Comparison of ENCODE assay signal across 16 cellular contexts in the genomic region with DNA sequence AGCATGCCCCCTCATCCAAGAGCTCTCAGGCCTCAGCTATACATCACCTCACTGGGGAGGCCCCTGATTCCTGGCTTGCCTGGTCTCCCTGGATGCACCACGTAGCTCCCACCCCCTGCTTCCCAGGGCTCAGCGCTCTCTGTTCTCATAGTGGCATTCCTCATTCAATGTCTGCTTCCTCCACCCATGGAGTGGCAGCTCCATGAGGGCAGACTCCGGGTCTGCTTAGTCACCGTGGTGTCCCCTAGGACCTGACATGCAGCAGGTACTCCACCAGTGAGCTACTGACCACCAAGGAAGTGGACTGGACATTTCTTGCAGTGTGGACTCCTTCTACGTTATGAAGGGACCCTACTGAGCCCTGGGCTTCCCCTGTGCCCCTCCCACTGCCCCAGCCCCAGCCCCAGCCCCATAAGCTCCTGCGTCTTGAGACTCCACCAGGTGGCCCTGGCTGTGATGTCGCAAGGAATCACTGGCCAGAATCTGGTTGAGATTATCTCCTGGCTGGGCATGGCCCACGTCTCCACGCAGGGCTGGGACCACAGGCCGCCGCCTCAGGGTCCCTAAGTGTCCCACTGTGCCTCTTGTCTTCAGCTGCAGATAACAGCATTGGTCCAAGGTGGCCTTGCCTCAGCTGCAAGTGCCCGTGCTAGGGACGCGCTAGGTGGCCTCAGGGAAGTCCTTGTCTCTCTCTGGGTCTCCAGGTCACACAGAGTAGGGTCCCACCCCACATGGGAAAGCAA. TPM values are rescaled to one million over a fixed set of nuclear protein-coding genes. Genes with fewer than 3 reads are reported as not detected.
DNase-seq lines count a peak whose midpoint lies in the region; ATAC-seq, FAIRE-seq and TF ChIP-seq lines count a peak whose summit lies in the region.
"Had no signal": no experiment of that assay in that cellular context is flagged by ENCODE, and none has a peak within 500 bp of the region (broad histone marks: within the 10 kb centered on the region; RNA-seq: fewer than 3 reads in every experiment).

No MANE protein-coding gene starts in this region.

- no peaks in the 10 kb centered on the region for H3K79me1 ChIP-seq in H1 (ENCODE audit: low read depth, low read length)

- no peaks in the 10 kb centered on the region for H3K27me3 ChIP-seq in H7 (ENCODE audit: control insufficient read depth, insufficient read depth, low read length)
- H3K27me3 ChIP-seq in H1 (replicated peaks in 1 of 4; ENCODE audit: control insufficient read depth in 3 of 4, extremely low read depth in 1 of 4, insufficient read depth in 3 of 4, low read length in 3 of 4): no peaks in the 10 kb centered on the region; a peak in 1 of 7 replicates
- H3K27me3 ChIP-seq in neural progenitor cell: no peaks in the 10 kb centered on the region
- no peaks in the 10 kb centered on the region for H3K27me3 ChIP-seq in suprapubic skin
- H3K27me3 ChIP-seq: Peyer's patch had no signal

- no peaks in the 10 kb centered on the region for H3K9me3 Mint-ChIP-seq in neural progenitor cell

- H4K20me1 ChIP-seq in H1 (replicated peaks in 1 of 2; ENCODE audit: control insufficient read depth in 1 of 2, insufficient read depth in 2 of 2, low read length in 2 of 2) (no peaks in the 10 kb centered on the region), neural progenitor cell (ENCODE audit: low read depth) (no peaks in the 10 kb centered on the region)

- H3K27ac Mint-ChIP-seq in neural progenitor cell: peak overlapping the region; percentile 10
- H3K27ac Mint-ChIP-seq: CD4-positive, CD25-positive, alpha-beta regulatory T cell had no signal

- FAIRE-seq in H1 (lab: Jason Lieb, UNC): no peak
- FAIRE-seq: G401.6 had no signal

- H2BK120ac ChIP-seq in H1 (replicated peaks; ENCODE audit: low read depth, low read length): no peak overlapping the region

- H3K4me1 ChIP-seq in H1 (replicated peaks in 1 of 4; ENCODE audit: control insufficient read depth in 3 of 4, insufficient read depth in 4 of 4, low read length in 3 of 4): peaks cover 0 to 7% (median 0%) of the 10 kb centered on the region in 4 experiments; a peak in 1 of 7 replicates
- H3K4me1 ChIP-seq in neural progenitor cell: peaks cover 17% of the 10 kb centered on the region
- peaks cover 51% of the 10 kb centered on the region for H3K4me1 ChIP-seq in suprapubic skin
- H3K4me1 ChIP-seq: HAP-1 had no signal

- H3K4me3 ChIP-seq in H7 (ENCODE audit: insufficient read depth, low read depth, low read length): no peak overlapping the region
- no peak overlapping the region for H3K4me3 ChIP-seq in H1 (ENCODE audit: extremely low read depth in 1 of 4, insufficient read depth in 2 of 4, low read depth in 3 of 4, low read length in 4 of 4)
- no peak overlapping the region for H3K4me3 ChIP-seq in neural progenitor cell
- H3K4me3 ChIP-seq in suprapubic skin: no peak overlapping the region
- H3K4me3 ChIP-seq: HAP-1, Peyer's patch had no signal

- no peak overlapping the region for H3K23ac ChIP-seq in H1 (ENCODE audit: insufficient read length)

- no peaks in the 10 kb centered on the region for H3K36me3 Mint-ChIP-seq in neural progenitor cell
- H3K36me3 Mint-ChIP-seq: CD4-positive, CD25-positive, alpha-beta regulatory T cell had no signal

- no peak overlapping the region for H4K91ac ChIP-seq in H1 (replicated peaks; ENCODE audit: insufficient read length, low read length)

- no peak overlapping the region for H3K14ac ChIP-seq in H1 (ENCODE audit: insufficient read length)

- no peaks in the 10 kb centered on the region for H3K36me3 ChIP-seq in H7 (replicated peaks; ENCODE audit: control insufficient read depth, insufficient read depth, low read length)
- no peaks in the 10 kb centered on the region for H3K36me3 ChIP-seq in H1 (ENCODE audit: control insufficient read depth in 2 of 4, insufficient read depth in 4 of 4, low read length in 3 of 4)
- H3K36me3 ChIP-seq in neural progenitor cell: no peaks in the 10 kb centered on the region
- H3K36me3 ChIP-seq in suprapubic skin: no peaks in the 10 kb centered on the region
- H3K36me3 ChIP-seq: HAP-1, Peyer's patch had no signal

- no peak overlapping the region for H3K56ac ChIP-seq in H1 (replicated peaks; ENCODE audit: insufficient read length, low read depth, low read length)

- H3K4me2 ChIP-seq in H1 (ENCODE audit: insufficient read depth in 1 of 2, low read depth in 2 of 2, low read length in 2 of 2) (no peak overlapping the region), neural progenitor cell (no peak overlapping the region)

- H3K9me3 ChIP-seq in H1 (ENCODE audit: insufficient read depth in 2 of 2, low read depth in 1 of 2, low read length in 1 of 2): no peaks in the 10 kb centered on the region
- H3K9me3 ChIP-seq in neural progenitor cell (ENCODE audit: low read depth): no peaks in the 10 kb centered on the region
- no peaks in the 10 kb centered on the region for H3K9me3 ChIP-seq in suprapubic skin
- H3K9me3 ChIP-seq: HAP-1 had no signal

- H3K9ac ChIP-seq in H1 (replicated peaks in 1 of 4; ENCODE audit: extremely low read depth in 1 of 4, low read depth in 3 of 4, low read length in 3 of 4) (no peak overlapping the region), neural progenitor cell (no peak overlapping the region)

- POLR2A ChIA-PET in H1 (lab: Charles Lee; ENCODE audit: partially characterized antibody): interaction anchor here (0.6 to 2.4 kb wide), 5 partner anchors 10 to 249 kb away, joined by 3 to 9 read pairs (median 5); a partner anchor contains a TSS

- H3K79me2 ChIP-seq in H1 (ENCODE audit: control insufficient read depth in 1 of 2, insufficient read depth in 2 of 2, low read length in 2 of 2) (no peaks in the 10 kb centered on the region), neural progenitor cell (ENCODE audit: low read depth) (no peaks in the 10 kb centered on the region)

- H3K18ac ChIP-seq in H1 (ENCODE audit: extremely low read depth, low read length): no peak overlapping the region

- TF ChIP-seq CTCF in H1 (IDR thresholded peaks at IDR 0.05; ENCODE audit: control extremely low read depth in 1 of 3, insufficient read depth in 1 of 3, low read depth in 1 of 3, low read length in 3 of 3) (no peak), neural progenitor cell (IDR thresholded peaks at IDR 0.05) (no peak), suprapubic skin (IDR thresholded peaks at IDR 0.05) (no peak)

- DNase-seq in H7 (peak; percentile 48), H1 (ENCODE audit: low read depth in 1 of 2, low spot score in 2 of 2) (no peak), neural progenitor cell (ENCODE audit: low spot score) (no peak), suprapubic skin (ENCODE audit: low spot score in 2 of 2) (no peak), NCI-H2227 treated with DMSO at 0.1 percent for 48 hours (lab: John Stamatoyannopoulos, UW) (no peak)
- DNase-seq in stimulated activated CD4-positive, alpha-beta T cell treated with anti-CD3 and anti-CD28 coated beads, Interleukin-12 subunit alpha, Interleukin-12 subunit beta, amount 100 ng/mL, for 4 hours: no peak
- DNase-seq: CD4-positive, CD25-positive, alpha-beta regulatory T cell; COR-L47; NCI-H1092 treated with DMSO at 0.1 percent for 48 hours; NCI-H2029 treated with DMSO at 0.1 percent for 48 hours; NCI-H446; NK-92 treated with Interleukin-12 subunit alpha and Interleukin-12 subunit beta, amount 100 ng/mL, for 24 hours had no signal

- H2BK20ac ChIP-seq in H1 (ENCODE audit: low read length): no peak overlapping the region

- no peaks in the 10 kb centered on the region for H3F3A ChIP-seq in neural progenitor cell (ENCODE audit: low read depth)

- no peak overlapping the region for H4K8ac ChIP-seq in H1 (ENCODE audit: extremely low read depth, insufficient read depth, low read length)

- H2AK5ac ChIP-seq in H1 (ENCODE audit: low read depth, low read length): no peak overlapping the region

- no peak overlapping the region for H3K4ac ChIP-seq in H1 (replicated peaks; ENCODE audit: insufficient read length, low read depth, low read length)

- no peak for TF ChIP-seq POLR2A in H1 (IDR thresholded peaks at IDR 0.05; ENCODE audit: control extremely low read depth in 1 of 2, low read depth in 2 of 2, low read length in 2 of 2)
- TF ChIP-seq POLR2A in suprapubic skin (IDR thresholded peaks at IDR 0.05): no peak

- CTCF ChIA-PET in H1 (lab: Charles Lee; ENCODE audit: partially characterized antibody): interaction anchor here (0.5 to 1.6 kb wide), 6 partner anchors 11 to 302 kb away, joined by 3 to 8 read pairs (median 4); no protein-coding TSS in a partner anchor

- no peak for ATAC-seq in HG03565 (IDR thresholded peaks at IDR 0.05; ENCODE audit: unreplicated experiment)

- no peak overlapping the region for H3K4me3 Mint-ChIP-seq in neural progenitor cell
- H3K4me3 Mint-ChIP-seq: CD4-positive, CD25-positive, alpha-beta regulatory T cell had no signal

- peaks cover 8% of the 10 kb centered on the region for H3K4me1 Mint-ChIP-seq in neural progenitor cell
- H3K4me1 Mint-ChIP-seq: CD4-positive, CD25-positive, alpha-beta regulatory T cell had no signal

- peaks cover 9% of the 10 kb centered on the region for H3K27me3 Mint-ChIP-seq in neural progenitor cell (ENCODE audit: insufficient read depth, low read depth)
- H3K27me3 Mint-ChIP-seq: CD4-positive, CD25-positive, alpha-beta regulatory T cell had no signal

- H4K5ac ChIP-seq in H1 (ENCODE audit: insufficient read length, low read depth, low read length): no peak overlapping the region

- no peak overlapping the region for H3K27ac ChIP-seq in H1 (ENCODE audit: low read depth, low read length)
- H3K27ac ChIP-seq in neural progenitor cell: no peak overlapping the region
- H3K27ac ChIP-seq in suprapubic skin: peak overlapping the region; percentile 69
- H3K27ac ChIP-seq: Peyer's patch had no signal

- H2BK12ac ChIP-seq in H1 (ENCODE audit: low read depth, low read length): 0 out of 2 replicates have a peak overlapping the region, but pooled peaks have one; percentile 43

- TF ChIP-seq RAD21 in H1 (IDR thresholded peaks at IDR 0.05 in 1 of 2, conservative IDR thresholded peaks at IDR 0.05 in 1 of 2; ENCODE audit: low read depth in 2 of 2, low read length in 2 of 2): no peak

- no peak for TF ChIP-seq EP300 in H1 (IDR thresholded peaks at IDR 0.05; ENCODE audit: borderline replicate concordance in 1 of 2, low read depth in 2 of 2, low read length in 2 of 2)
- no peak for TF ChIP-seq EP300 in suprapubic skin (IDR thresholded peaks at IDR 0.05)

- H2BK5ac ChIP-seq in H1 (ENCODE audit: low read depth, low read length): no peak overlapping the region

- H3K23me2 ChIP-seq in H1 (ENCODE audit: low read depth, low read length): no peaks in the 10 kb centered on the region; the same call in 1 of the 2 replicates

- no peak overlapping the region for H2BK15ac ChIP-seq in H1 (ENCODE audit: low read length)

- WGBS in H1 (ENCODE audit: extremely low coverage in 1 of 2, insufficient coverage in 1 of 2, insufficient read length in 1 of 2, insufficient replicate concordance in 2 of 2, low coverage in 1 of 2, low lambda C conversion rate in 2 of 2, missing lambda C conversion rate in 1 of 2), 2 experiments: 89% methylated on average over 14 of the region's 14 CpGs; no CpG with 5 or more reads in 1 of the 2 experiments
- 98% methylated on average over 4 of the region's 14 CpGs for WGBS in suprapubic skin

- H2AFZ ChIP-seq in H1 (ENCODE audit: low read length) (no peak overlapping the region), neural progenitor cell (replicated peaks) (no peak overlapping the region)

RNA-seq across cellular contexts. Expression of a gene that starts 26.7 kb away (rescaled TPM):
- total RNA-seq in H7 (2014; rRNA removed; shearing (Covaris generic)): 23.5 and 23.6 TPM in 2 replicates
- 24.1 and 24.5 TPM in 2 replicates for total RNA-seq in H1 (2021; fragmentation: NEBNext Ultra II Directional; extraction: Animal tissue kit (Norgen Biotek cat#: 25700))
- 7.1 and 13.1 TPM in 2 replicates for polyA plus RNA-seq in H1 (2011; rRNA removed)
- 16.1 TPM for polyA plus RNA-seq in H1 (2011; cell fraction: cytosol; rRNA removed)
- polyA plus RNA-seq in H1 (2011; cell fraction: nucleus; rRNA removed): 10.5 TPM
- polyA plus RNA-seq in H1 (2012, experiment 1 of 2): 6.1 to 8.3 TPM (median 7.2 TPM) in 4 replicates
- 4.8 TPM for polyA plus RNA-seq in H1 (2012, experiment 2 of 2)
- 15.1 TPM for polyA plus RNA-seq in H1 (2013, experiment 1 of 2)
- 15.0 TPM for polyA plus RNA-seq in H1 (2013, experiment 2 of 2)
- 1.3 and 1.4 TPM in 2 replicates for polyA minus RNA-seq in H1 (2011; rRNA and poly(A)+ RNA removed)
- polyA minus RNA-seq in H1 (2011; cell fraction: cytosol; rRNA and poly(A)+ RNA removed): 18.6 TPM
- 16.1 TPM for polyA minus RNA-seq in H1 (2011; cell fraction: nucleus; rRNA and poly(A)+ RNA removed)
- 1.8 and 2.9 TPM in 2 replicates for total RNA-seq in neural progenitor cell (ENCODE audit: low replicate concordance)
- total RNA-seq in suprapubic skin: 10 to 100 TPM; 43.2 to 83.9 (median 69.2) TPM
